In the genomic region with DNA sequence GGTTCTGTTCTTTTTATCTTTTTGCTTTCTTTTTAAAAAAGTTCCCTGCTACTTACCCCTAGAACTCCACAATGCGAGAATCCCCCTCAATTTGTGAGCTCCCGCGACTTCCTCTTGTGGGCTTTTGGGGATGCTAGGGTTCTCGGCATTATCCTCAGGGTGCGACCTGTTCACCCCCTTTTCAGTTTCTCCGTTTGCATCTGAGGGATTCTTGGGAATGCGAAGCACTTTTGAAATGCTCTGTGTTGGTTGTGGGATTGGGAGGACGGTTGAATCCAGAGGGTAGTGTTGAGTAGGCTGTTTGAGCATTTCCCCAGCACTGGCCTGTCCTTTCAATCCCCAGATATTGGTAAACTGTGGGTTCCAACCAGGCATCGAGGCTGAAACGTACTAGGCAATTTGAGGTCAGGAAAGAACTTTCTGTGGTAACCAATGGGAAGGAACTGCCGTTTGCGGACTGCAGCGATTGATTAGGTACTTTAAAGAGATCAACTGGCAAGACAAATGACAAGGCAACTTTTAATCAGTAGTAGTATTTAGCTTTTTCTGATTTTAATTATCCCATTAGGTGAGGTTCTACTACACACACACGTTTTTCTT, we compare ENCODE assay signal across 1 cellular context.
TF ChIP-seq lines count a peak whose summit lies in the region.

No MANE protein-coding gene starts in this region.

TF ChIP-seq in IMR-90, 13 proteins besides CTCF, POLR2A, EP300 and RAD21 (continued from another document):
- TF ChIP-seq, protein P1, sequence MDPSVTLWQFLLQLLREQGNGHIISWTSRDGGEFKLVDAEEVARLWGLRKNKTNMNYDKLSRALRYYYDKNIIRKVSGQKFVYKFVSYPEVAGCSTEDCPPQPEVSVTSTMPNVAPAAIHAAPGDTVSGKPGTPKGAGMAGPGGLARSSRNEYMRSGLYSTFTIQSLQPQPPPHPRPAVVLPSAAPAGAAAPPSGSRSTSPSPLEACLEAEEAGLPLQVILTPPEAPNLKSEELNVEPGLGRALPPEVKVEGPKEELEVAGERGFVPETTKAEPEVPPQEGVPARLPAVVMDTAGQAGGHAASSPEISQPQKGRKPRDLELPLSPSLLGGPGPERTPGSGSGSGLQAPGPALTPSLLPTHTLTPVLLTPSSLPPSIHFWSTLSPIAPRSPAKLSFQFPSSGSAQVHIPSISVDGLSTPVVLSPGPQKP (IDR thresholded peaks at IDR 0.05; ENCODE audit: borderline replicate concordance, low read depth, low read length): no peak
- TF ChIP-seq MAZ (IDR thresholded peaks at IDR 0.05; ENCODE audit: borderline replicate concordance, low read depth, low read length): no peak
- TF ChIP-seq NFE2L2 (IDR thresholded peaks at IDR 0.05; ENCODE audit: low read depth, low read length): no peak
- TF ChIP-seq RCOR1 (IDR thresholded peaks at IDR 0.05; ENCODE audit: insufficient replicate concordance, low read length): no peak
- no peak for TF ChIP-seq MAFK (IDR thresholded peaks at IDR 0.05; ENCODE audit: low read depth, low read length)
- no peak for TF ChIP-seq BHLHE40 (IDR thresholded peaks at IDR 0.05; ENCODE audit: low read depth, low read length)
- no peak for TF ChIP-seq FOS (IDR thresholded peaks at IDR 0.05; ENCODE audit: low read depth, low read length)
- TF ChIP-seq MXI1 (IDR thresholded peaks at IDR 0.05; ENCODE audit: borderline replicate concordance, low read depth, low read length): no peak
- TF ChIP-seq, protein P2, sequence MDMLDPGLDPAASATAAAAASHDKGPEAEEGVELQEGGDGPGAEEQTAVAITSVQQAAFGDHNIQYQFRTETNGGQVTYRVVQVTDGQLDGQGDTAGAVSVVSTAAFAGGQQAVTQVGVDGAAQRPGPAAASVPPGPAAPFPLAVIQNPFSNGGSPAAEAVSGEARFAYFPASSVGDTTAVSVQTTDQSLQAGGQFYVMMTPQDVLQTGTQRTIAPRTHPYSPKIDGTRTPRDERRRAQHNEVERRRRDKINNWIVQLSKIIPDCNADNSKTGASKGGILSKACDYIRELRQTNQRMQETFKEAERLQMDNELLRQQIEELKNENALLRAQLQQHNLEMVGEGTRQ (IDR thresholded peaks at IDR 0.05; ENCODE audit: low read depth, low read length): no peak
- TF ChIP-seq RFX5 (IDR thresholded peaks at IDR 0.05; ENCODE audit: low read depth, low read length): no peak
- TF ChIP-seq SMC3 (IDR thresholded peaks at IDR 0.05; ENCODE audit: low read depth, low read length): no peak
